Comparison of ENCODE assay signal across 25 cellular contexts in the genomic region with DNA sequence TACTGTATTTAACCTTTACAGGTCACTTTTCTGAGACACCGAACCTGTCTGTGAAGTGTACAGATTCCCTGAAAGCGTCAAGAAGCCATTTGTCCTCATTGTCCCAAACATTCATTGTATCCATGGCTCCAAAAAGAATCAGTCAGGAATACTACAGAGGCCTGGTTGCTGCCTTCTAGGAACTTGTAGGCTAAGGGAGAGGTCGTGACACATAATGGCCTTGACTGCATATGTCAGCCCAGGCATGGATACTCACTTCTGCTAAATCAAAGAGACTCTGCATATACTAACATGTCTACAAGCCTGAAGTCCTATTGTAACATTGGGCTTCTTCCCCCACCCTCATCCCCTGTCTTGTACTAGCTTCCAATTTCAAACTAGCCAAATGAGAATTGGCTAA. TPM values are rescaled to one million over a fixed set of nuclear protein-coding genes. Genes with fewer than 3 reads are reported as not detected.
"Had no signal": no experiment of that assay in that cellular context is flagged by ENCODE, and none has a peak within 500 bp of the region (broad histone marks: within the 10 kb centered on the region; RNA-seq: fewer than 3 reads in every experiment).

No MANE protein-coding gene starts in this region.

- H3K36me3 Mint-ChIP-seq: immature natural killer cell, memory B cell, mesothelial cell of epicardium, natural killer cell had no signal

- H3K4me1 Mint-ChIP-seq: immature natural killer cell, mesothelial cell of epicardium, natural killer cell had no signal

- H3K27me3 ChIP-seq: neural progenitor cell, transverse colon had no signal

- H3K4me3 ChIP-seq: coronary artery, left ventricle myocardium inferior, lower lobe of right lung, neural progenitor cell, psoas muscle, spleen, stomach, thoracic aorta, transverse colon had no signal

- H3K79me2 ChIP-seq: parathyroid adenoma had no signal

- H3K27ac Mint-ChIP-seq: endodermal cell, immature natural killer cell, memory B cell, mesothelial cell of epicardium, natural killer cell, neural progenitor cell had no signal

- H3K36me3 ChIP-seq: left ventricle myocardium inferior, lower lobe of right lung, neural progenitor cell, spleen, stomach, thoracic aorta, transverse colon had no signal

- H2AFZ ChIP-seq: parathyroid adenoma had no signal

- H3K4me1 ChIP-seq: left ventricle myocardium inferior, lower lobe of right lung, parathyroid adenoma, psoas muscle, spleen, stomach had no signal

- ATAC-seq: lower lobe of right lung, natural killer cell, psoas muscle, sciatic nerve had no signal

- H3K9me3 Mint-ChIP-seq: endodermal cell, memory B cell, mesothelial cell of epicardium, natural killer cell, neural progenitor cell had no signal

- H3K9me3 ChIP-seq: left ventricle myocardium inferior, lower lobe of right lung, psoas muscle, spleen, stomach, thoracic aorta, transverse colon had no signal

- H3K4me3 Mint-ChIP-seq: endodermal cell, immature natural killer cell, memory B cell, mesothelial cell of epicardium, natural killer cell, neural progenitor cell had no signal

- DNase-seq: effector CD4-positive, alpha-beta T cell; endodermal cell; immature natural killer cell; left ventricle myocardium inferior; lower lobe of right lung; natural killer cell; nucleus accumbens; psoas muscle; retina; spleen; stimulated activated CD4-positive, alpha-beta T cell treated with anti-CD3 and anti-CD28 coated beads, Interleukin-15, amount 100 ng/mL, for 24 hours; stimulated activated CD4-positive, alpha-beta T cell treated with anti-CD3 and anti-CD28 coated beads, Interleukin-1b, Interleukin-23, amount 100 ng/mL, for 48 hours; stimulated activated CD4-positive, alpha-beta T cell treated with anti-CD3 and anti-CD28 coated beads, Interleukin-4, amount 100 ng/mL, for 24 hours; stimulated activated naive CD4-positive, alpha-beta T cell; stomach; substantia nigra; transverse colon had no signal

- H3K9ac ChIP-seq: neural progenitor cell, parathyroid adenoma had no signal

- H3K27ac ChIP-seq: coronary artery, left ventricle myocardium inferior, lower lobe of right lung, neural progenitor cell, parathyroid adenoma, psoas muscle, spleen, stomach, thoracic aorta, transverse colon had no signal

RNA-seq across cellular contexts. Expression of a gene that starts 40.2 kb away (rescaled TPM):
- total RNA-seq: natural killer cell, sciatic nerve, skeletal muscle tissue, thoracic aorta had no signal
